In the genomic region with DNA sequence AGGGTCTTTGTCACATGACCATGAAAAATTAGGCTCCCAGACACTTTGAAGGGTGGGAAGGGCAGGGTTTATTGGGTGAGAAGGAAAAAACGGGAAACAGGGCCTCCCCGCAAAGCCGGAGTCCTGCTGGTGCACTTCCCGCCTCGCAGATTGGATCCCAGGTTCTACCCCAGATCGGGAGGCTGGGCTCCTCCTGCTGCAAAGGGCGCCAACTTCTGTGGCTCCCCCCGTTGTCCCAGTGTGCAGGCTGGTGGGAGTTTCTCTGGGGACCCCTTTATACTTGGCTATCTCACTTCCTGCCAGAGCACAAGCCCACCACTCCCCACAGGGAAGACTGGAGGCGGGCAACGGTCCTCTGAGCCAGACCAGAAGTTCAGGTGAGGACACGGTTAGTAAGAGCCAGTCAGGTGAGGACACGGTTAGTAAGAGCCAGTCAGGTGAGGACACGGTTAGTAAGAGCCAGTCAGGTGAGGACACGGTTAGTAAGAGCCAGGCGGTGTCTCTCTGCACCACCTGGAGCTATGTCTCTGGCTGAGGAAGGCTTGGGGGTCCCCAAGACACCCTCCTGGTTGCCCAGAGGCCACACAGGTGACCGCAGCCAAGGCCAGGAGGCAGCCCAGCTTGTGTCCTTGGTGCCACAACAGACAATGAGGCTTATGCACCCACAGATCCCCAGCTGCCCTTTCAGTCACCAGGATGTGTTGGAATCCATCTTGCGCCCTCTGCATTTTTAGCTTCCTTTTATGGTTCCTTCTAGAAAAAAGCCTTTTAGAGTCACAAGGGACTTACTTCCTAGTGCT, we compare ENCODE assay signal across 22 cellular contexts. TPM values are rescaled to one million over a fixed set of nuclear protein-coding genes. Genes with fewer than 3 reads are reported as not detected.
DNase-seq lines count a peak whose midpoint lies in the region; ATAC-seq and TF ChIP-seq lines count a peak whose summit lies in the region.
"Had no signal": no experiment of that assay in that cellular context is flagged by ENCODE, and none has a peak within 500 bp of the region (broad histone marks: within the 10 kb centered on the region; RNA-seq: fewer than 3 reads in every experiment).

No MANE protein-coding gene starts in this region.

- H3K27ac ChIP-seq in left ventricle myocardium inferior (replicated peaks) (peak overlapping the region; percentile 38), rectal smooth muscle tissue (ENCODE audit: low read depth, low read length) (peak overlapping the region; percentile 97), testis (no peak overlapping the region), neural progenitor cell (no peak overlapping the region)

- H3K36me3 ChIP-seq in left ventricle myocardium inferior (peaks cover 45% of the 10 kb centered on the region), rectal smooth muscle tissue (ENCODE audit: control insufficient read depth, insufficient read depth, low read length) (peaks cover 3% of the 10 kb centered on the region), testis (ENCODE audit: low read depth, missing control alignments) (no peaks in the 10 kb centered on the region), neural progenitor cell (no peaks in the 10 kb centered on the region)

- no peaks in the 10 kb centered on the region for H3K79me2 ChIP-seq in neural progenitor cell (ENCODE audit: low read depth)

- H3K4me1 ChIP-seq in left ventricle myocardium inferior (peaks cover 23% of the 10 kb centered on the region), rectal smooth muscle tissue (ENCODE audit: control insufficient read depth, insufficient read depth, low read length) (peaks cover 30% of the 10 kb centered on the region), testis (peaks cover 18% of the 10 kb centered on the region), neural progenitor cell (peaks cover 11% of the 10 kb centered on the region)

- H3K9me3 Mint-ChIP-seq in glutamatergic neuron (ENCODE audit: unreplicated experiment) (peaks cover 6% of the 10 kb centered on the region), neural progenitor cell (no peaks in the 10 kb centered on the region)
- H3K9me3 Mint-ChIP-seq: CD4-positive, CD25-positive, alpha-beta regulatory T cell; central memory CD8-positive, alpha-beta T cell; HFFc6; immature natural killer cell; nephron progenitor cell had no signal

- no peak overlapping the region for H3K4me3 Mint-ChIP-seq in glutamatergic neuron (ENCODE audit: unreplicated experiment)
- no peak overlapping the region for H3K4me3 Mint-ChIP-seq in neural progenitor cell
- H3K4me3 Mint-ChIP-seq: CD4-positive, CD25-positive, alpha-beta regulatory T cell; central memory CD8-positive, alpha-beta T cell; HFFc6; immature natural killer cell; nephron progenitor cell; T-helper 17 cell had no signal

- ATAC-seq in HG02981 (IDR thresholded peaks at IDR 0.05; ENCODE audit: unreplicated experiment), result no peak
- ATAC-seq: T-helper 17 cell had no signal

- H3K4me3 ChIP-seq in left ventricle myocardium inferior (no peak overlapping the region), rectal smooth muscle tissue (ENCODE audit: low read length) (no peak overlapping the region), testis (no peak overlapping the region), neural progenitor cell (no peak overlapping the region)

- H3K9ac ChIP-seq in rectal smooth muscle tissue (ENCODE audit: low read length), result no peak overlapping the region
- H3K9ac ChIP-seq in neural progenitor cell, result no peak overlapping the region

- H3K4me1 Mint-ChIP-seq in glutamatergic neuron (ENCODE audit: low read depth, unreplicated experiment), result peaks cover 7% of the 10 kb centered on the region
- H3K4me1 Mint-ChIP-seq in neural progenitor cell, result peaks cover 11% of the 10 kb centered on the region

- H3K9me3 ChIP-seq in left ventricle myocardium inferior (replicated peaks) (peaks cover 3% of the 10 kb centered on the region), testis (no peaks in the 10 kb centered on the region), neural progenitor cell (ENCODE audit: low read depth) (no peaks in the 10 kb centered on the region)

- H3K27me3 Mint-ChIP-seq in glutamatergic neuron (ENCODE audit: unreplicated experiment) (peaks cover 4% of the 10 kb centered on the region), neural progenitor cell (ENCODE audit: insufficient read depth, low read depth) (peaks cover 4% of the 10 kb centered on the region)
- H3K27me3 Mint-ChIP-seq: CD4-positive, CD25-positive, alpha-beta regulatory T cell; central memory CD8-positive, alpha-beta T cell; T-helper 17 cell had no signal

- H3F3A ChIP-seq in neural progenitor cell (ENCODE audit: low read depth), result peaks cover 7% of the 10 kb centered on the region

- H3K4me2 ChIP-seq in neural progenitor cell, result no peak overlapping the region

- no peaks in the 10 kb centered on the region for H4K20me1 ChIP-seq in neural progenitor cell (ENCODE audit: low read depth)

- H3K36me3 Mint-ChIP-seq in glutamatergic neuron (ENCODE audit: unreplicated experiment) (peaks cover 19% of the 10 kb centered on the region), neural progenitor cell (peaks cover 28% of the 10 kb centered on the region)

- H2AFZ ChIP-seq in neural progenitor cell (replicated peaks), result no peak overlapping the region

- H3K27ac Mint-ChIP-seq in glutamatergic neuron (ENCODE audit: unreplicated experiment) (no peak overlapping the region), neural progenitor cell (no peak overlapping the region)
- H3K27ac Mint-ChIP-seq: HFFc6, immature natural killer cell, nephron progenitor cell, T-helper 17 cell had no signal

- no peak for TF ChIP-seq POLR2A in testis (IDR thresholded peaks at IDR 0.05)

- intact Hi-C loops in left ventricle myocardium inferior (cut with micrococcal nuclease) (no loop called here), cardiac septum (cut with DNase I) (no loop called here), testis (cut with DNase I; ENCODE audit: low total_unique reads) (no loop called here)

- DNase-seq in left ventricle myocardium inferior, result no peak
- no peak for DNase-seq in cardiac septum (ENCODE audit: low spot score)
- DNase-seq in glutamatergic neuron, result peak; percentile 2
- no peak for DNase-seq in testis
- no peak for DNase-seq in DMS 273 (lab: John Stamatoyannopoulos, UW; ENCODE audit: unreplicated experiment)
- DNase-seq in neural progenitor cell (ENCODE audit: low spot score), result no peak
- DNase-seq: activated CD4-positive, alpha-beta T cell treated with anti-CD3 and anti-CD28 coated beads, Interleukin-2, amount 50 U/mL, for 1 hour; activated gamma-delta T cell treated with Interleukin-2 at 50 U/mL for 16 hours; CD4-positive, CD25-positive, alpha-beta regulatory T cell; DMS53; effector memory CD4-positive, alpha-beta T cell; HFFc6; immature natural killer cell; NCI-H146; NCI-H748 treated with DMSO at 0.1 percent for 48 hours; nephron progenitor cell; OCI-M1; trophoblast cell had no signal

- H3K27me3 ChIP-seq in left ventricle myocardium inferior (ENCODE audit: low read depth) (no peaks in the 10 kb centered on the region), rectal smooth muscle tissue (ENCODE audit: control insufficient read depth, insufficient read depth, low read length) (no peaks in the 10 kb centered on the region), testis (no peaks in the 10 kb centered on the region), neural progenitor cell (no peaks in the 10 kb centered on the region)

- 91 to 92% methylated on average over 16 to 17 of the region's 17 CpGs for WGBS in testis, 2 donors

- no peak for TF ChIP-seq CTCF in left ventricle myocardium inferior (IDR thresholded peaks at IDR 0.05; ENCODE audit: borderline replicate concordance)
- TF ChIP-seq CTCF in glutamatergic neuron (IDR thresholded peaks at IDR 0.05; ENCODE audit: partially characterized antibody, unreplicated experiment), result no peak
- no peak for TF ChIP-seq CTCF in testis (IDR thresholded peaks at IDR 0.05)
- TF ChIP-seq CTCF in neural progenitor cell (IDR thresholded peaks at IDR 0.05), result no peak

RNA-seq across cellular contexts. Expression of gene CHMP6, which starts 48.1 kb away (rescaled TPM):
- total RNA-seq in left ventricle myocardium inferior (15.9 TPM), cardiac septum (21.7 TPM), glutamatergic neuron (ENCODE audit: unreplicated experiment) (24.3 TPM), testis (10 to 100 TPM; 28.2 to 29.8 TPM), neural progenitor cell (ENCODE audit: low replicate concordance) (11.5 and 20.9 TPM in 2 replicates)
- 18.5 TPM for polyA plus RNA-seq in testis (ENCODE audit: insufficient read depth, low read depth, low replicate concordance)

Comparison
In these comparisons a context has a peak if more than half of its experiments do, and no peak if none do; other contexts are left out.
1. H3K27ac ChIP-seq: peak in left ventricle myocardium inferior (single experiment) and rectal smooth muscle tissue (single experiment); none in testis (0 of 2) and neural progenitor cell (single experiment).